ENCODE assay signal across 8 cellular contexts in the genomic region with DNA sequence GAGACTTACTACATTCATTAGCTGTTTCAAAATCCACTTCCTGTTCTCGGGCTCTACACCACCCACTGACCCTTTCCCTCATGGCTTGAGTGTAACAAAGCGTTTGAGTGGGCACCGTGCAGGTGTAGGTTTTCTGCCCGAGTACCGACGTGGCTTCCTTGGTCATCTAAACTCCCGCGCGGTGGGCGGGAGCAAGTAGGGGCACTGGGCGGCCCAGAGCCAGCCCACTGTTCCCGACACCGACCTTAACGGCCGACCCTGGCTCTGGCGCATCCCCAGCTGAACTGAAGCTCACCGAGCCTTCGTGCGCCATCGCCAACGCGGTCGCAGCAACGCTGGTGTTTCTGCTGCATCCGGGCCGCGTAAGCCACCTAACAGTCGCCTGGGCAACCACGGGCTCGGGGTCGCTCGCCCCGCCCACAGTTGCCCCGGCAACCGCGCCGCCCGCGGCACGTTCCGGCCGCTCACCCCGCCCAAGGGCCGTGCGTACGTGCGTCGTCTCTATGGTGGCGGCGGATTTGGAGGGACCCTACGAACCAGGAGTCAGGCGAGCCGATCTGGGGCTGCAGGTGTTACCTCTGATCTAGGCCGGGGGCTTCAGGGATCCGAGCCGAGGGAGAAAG. TPM values are rescaled to one million over a fixed set of nuclear protein-coding genes. Genes with fewer than 3 reads are reported as not detected.
A peak's percentile ranks its signal among the peaks of the same experiment; 100 is the strongest.
DNase-seq lines count a peak whose midpoint lies in the region; ATAC-seq and TF ChIP-seq lines count a peak whose summit lies in the region.

Gene C2orf81 (minus strand): TSS at position 372 of the 623 bp plus-strand sequence. CDS start 59 bp downstream, at position 313.
A gene with protein sequence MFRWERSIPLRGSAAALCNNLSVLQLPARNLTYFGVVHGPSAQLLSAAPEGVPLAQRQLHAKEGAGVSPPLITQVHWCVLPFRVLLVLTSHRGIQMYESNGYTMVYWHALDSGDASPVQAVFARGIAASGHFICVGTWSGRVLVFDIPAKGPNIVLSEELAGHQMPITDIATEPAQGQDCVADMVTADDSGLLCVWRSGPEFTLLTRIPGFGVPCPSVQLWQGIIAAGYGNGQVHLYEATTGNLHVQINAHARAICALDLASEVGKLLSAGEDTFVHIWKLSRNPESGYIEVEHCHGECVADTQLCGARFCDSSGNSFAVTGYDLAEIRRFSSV (plus strand): TSS at position 483 of the 623 bp plus-strand sequence. CDS start 424 bp downstream, outside the sequence.

- H3K36me3 Mint-ChIP-seq in activated naive CD8-positive, alpha-beta T cell treated with anti-CD3 and anti-CD28 coated beads for 36 hours, result peaks cover 15% of the 10 kb centered on the region
- H3K36me3 Mint-ChIP-seq in type B pancreatic cell, result peaks cover 5% of the 10 kb centered on the region

- H3K36me3 ChIP-seq in cardiac muscle cell, result peaks cover 9% of the 10 kb centered on the region

- DNase-seq in GM12864 (ENCODE audit: low read depth) (peak; percentile 77), NCI-H1105 (lab: John Stamatoyannopoulos, UW) (peak; percentile 92), SKM-1 (lab: John Stamatoyannopoulos, UW; ENCODE audit: unreplicated experiment) (peak; percentile 68), cardiac muscle cell (ENCODE audit: low read depth in 1 of 2, low spot score in 1 of 2) (peak; percentile 92), pons (ENCODE audit: low spot score) (peak; percentile 44), type B pancreatic cell (ENCODE audit: extremely low spot score, unreplicated experiment) (peak; percentile 92)
- peak; percentile 98 for DNase-seq in activated naive CD8-positive, alpha-beta T cell treated with anti-CD3 and anti-CD28 coated beads for 36 hours

- H3K27me3 ChIP-seq in cardiac muscle cell, result no peaks in the 10 kb centered on the region

- H3K9me3 ChIP-seq in cardiac muscle cell (ENCODE audit: low read depth), result no peaks in the 10 kb centered on the region

- no peaks in the 10 kb centered on the region for H3K4me1 ChIP-seq in cardiac muscle cell (ENCODE audit: low read depth)

- H3K9me3 Mint-ChIP-seq in activated naive CD8-positive, alpha-beta T cell treated with anti-CD3 and anti-CD28 coated beads for 36 hours, result no peaks in the 10 kb centered on the region
- H3K9me3 Mint-ChIP-seq in type B pancreatic cell, result no peaks in the 10 kb centered on the region

- no peak within 1 kb of the TSS for H3K27ac ChIP-seq in cardiac muscle cell

- TF ChIP-seq CTCF in GM12864 (IDR thresholded peaks at IDR 0.05; ENCODE audit: low read depth, low read length, missing control alignments) (no peak), cardiac muscle cell (IDR thresholded peaks at IDR 0.05; ENCODE audit: low read depth, low read length) (no peak), type B pancreatic cell (conservative IDR thresholded peaks at IDR 0.05) (no peak)

- H3K4me3 Mint-ChIP-seq in activated naive CD8-positive, alpha-beta T cell treated with anti-CD3 and anti-CD28 coated beads for 36 hours, result peak within 1 kb of the TSS; percentile 96
- peak within 1 kb of the TSS; percentile 96 for H3K4me3 Mint-ChIP-seq in type B pancreatic cell

- H3K4me1 Mint-ChIP-seq in activated naive CD8-positive, alpha-beta T cell treated with anti-CD3 and anti-CD28 coated beads for 36 hours, result peaks cover 13% of the 10 kb centered on the region
- H3K4me1 Mint-ChIP-seq in type B pancreatic cell (ENCODE audit: unreplicated experiment), result peaks cover 14% of the 10 kb centered on the region

- H3K4me3 ChIP-seq in GM12864 (ENCODE audit: low read depth, low read length) (peak within 1 kb of the TSS; percentile 86), cardiac muscle cell (peak within 1 kb of the TSS; percentile 43)

- no peaks in the 10 kb centered on the region for H3K27me3 Mint-ChIP-seq in activated naive CD8-positive, alpha-beta T cell treated with anti-CD3 and anti-CD28 coated beads for 36 hours
- peaks cover 2% of the 10 kb centered on the region for H3K27me3 Mint-ChIP-seq in type B pancreatic cell

- H3K27ac Mint-ChIP-seq in activated naive CD8-positive, alpha-beta T cell treated with anti-CD3 and anti-CD28 coated beads for 36 hours, result peak within 1 kb of the TSS; percentile 95
- H3K27ac Mint-ChIP-seq in type B pancreatic cell, result peak within 1 kb of the TSS; percentile 88

- peak; percentile 97 for ATAC-seq in HG02642 (IDR thresholded peaks at IDR 0.05; ENCODE audit: poor library complexity, unreplicated experiment)

RNA-seq across cellular contexts. Expression of gene C2orf81, which starts in this region (rescaled TPM):
- 1 to 10 TPM; 5.1 to 6.2 TPM for total RNA-seq in activated naive CD8-positive, alpha-beta T cell treated with anti-CD3 and anti-CD28 coated beads for 36 hours
- total RNA-seq in cardiac muscle cell (7.6 and 9.5 TPM in 2 replicates), type B pancreatic cell (ENCODE audit: low replicate concordance) (2.9 and 10.4 TPM in 2 replicates)
- polyA plus RNA-seq in cardiac muscle cell, result 7.1 and 8.5 TPM in 2 replicates

RNA-seq across cellular contexts. Expression of the second gene that starts in this region (rescaled TPM):
- 10 to 100 TPM; 88.6 to 90.2 TPM for total RNA-seq in activated naive CD8-positive, alpha-beta T cell treated with anti-CD3 and anti-CD28 coated beads for 36 hours
- total RNA-seq in cardiac muscle cell (88.5 and 91.5 TPM in 2 replicates), type B pancreatic cell (ENCODE audit: low replicate concordance) (10.0 and 41.7 TPM in 2 replicates)
- 132 and 159 TPM in 2 replicates for polyA plus RNA-seq in cardiac muscle cell

Comparison
In these comparisons a context has a peak if more than half of its experiments do, and no peak if none do; other contexts are left out.
1. DNase-seq: peak in every context shown above with its lines; median percentile 98 in activated naive CD8-positive, alpha-beta T cell treated with anti-CD3 and anti-CD28 coated beads for 36 hours; 92 in NCI-H1105; 92 in cardiac muscle cell; 92 in type B pancreatic cell; 77 in GM12864; 68 in SKM-1; 44 in pons.